ENCODE assay signal across 8 cellular contexts in the genomic region with DNA sequence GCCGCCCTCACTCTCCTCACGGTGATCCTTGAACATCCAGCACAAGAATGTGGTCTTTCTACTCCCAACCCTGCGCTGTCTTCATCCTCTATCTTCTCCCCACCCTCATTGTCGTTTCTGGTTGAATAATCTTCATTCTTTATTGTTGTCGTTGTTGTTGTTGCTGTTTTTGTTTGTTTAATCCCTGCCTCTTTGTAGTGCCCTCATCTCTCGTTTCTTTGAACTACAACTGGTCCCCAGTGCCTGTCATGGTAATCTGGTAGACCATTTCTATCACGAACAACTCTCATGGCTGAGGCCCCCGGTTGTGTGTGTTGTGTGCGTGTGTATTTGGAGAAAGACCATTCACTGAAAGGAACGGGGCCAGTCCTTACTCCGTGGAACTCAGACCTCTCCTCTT. TPM values are rescaled to one million over a fixed set of nuclear protein-coding genes. Genes with fewer than 3 reads are reported as not detected.
DNase-seq lines count a peak whose midpoint lies in the region; ATAC-seq and TF ChIP-seq lines count a peak whose summit lies in the region.

No MANE protein-coding gene starts in this region.

- H3K4me3 ChIP-seq in GM12864 (ENCODE audit: low read depth, low read length) = peak overlapping the region; percentile 77; the same call in 1 of the 2 replicates
- H3K4me3 ChIP-seq in SU-DHL-6 (ENCODE audit: insufficient read depth, low read length, poor library complexity, severe bottlenecking) = no peak overlapping the region
- H3K4me3 ChIP-seq in esophagus squamous epithelium = peak overlapping the region; percentile 52 to 90 (median 83)
- peak overlapping the region; percentile 36 to 91 (median 78) for H3K4me3 ChIP-seq in sigmoid colon

- no peak overlapping the region for H3K9ac ChIP-seq in SU-DHL-6 (ENCODE audit: low read length)

- no peaks in the 10 kb centered on the region for H3F3A ChIP-seq in SU-DHL-6 (ENCODE audit: insufficient read depth)

- intact Hi-C loops in esophagus squamous epithelium (cut with DNase I) (no loop called here), sigmoid colon (cut with DNase I) (loop anchor here (2.0 to 5.0 kb wide), 3 partner anchors 39 to 149 kb away; partner anchors contain the start of genes ARPP19 and ATOSA)

- H3K9me3 ChIP-seq in SU-DHL-6 (ENCODE audit: insufficient read depth, low read length) (no peaks in the 10 kb centered on the region), esophagus squamous epithelium (no peaks in the 10 kb centered on the region), sigmoid colon (no peaks in the 10 kb centered on the region)

- no peak for TF ChIP-seq EP300 in sigmoid colon (IDR thresholded peaks at IDR 0.05)

- DNase-seq in GM12864 (ENCODE audit: low read depth) = no peak
- DNase-seq in esophagus squamous epithelium (lab: John Stamatoyannopoulos, UW) = no peak
- DNase-seq in sigmoid colon = no peak
- no peak for DNase-seq in NK-92 treated with Interleukin-12 subunit alpha and Interleukin-12 subunit beta, amount 100 ng/mL, for 24 hours (lab: John Stamatoyannopoulos, UW)
- DNase-seq in superior temporal gyrus (ENCODE audit: extremely low spot score) = no peak
- DNase-seq in activated gamma-delta T cell (lab: John Stamatoyannopoulos, UW) = no peak

- no peaks in the 10 kb centered on the region for H4K20me1 ChIP-seq in SU-DHL-6 (ENCODE audit: low read depth, low read length)

- 42 to 56% methylated on average over 11 of the region's 11 CpGs for WGBS in esophagus squamous epithelium, 2 donors
- 27 to 33% methylated on average over 11 of the region's 11 CpGs for WGBS in sigmoid colon, 2 donors

- no peak for ATAC-seq in GM19463 (IDR thresholded peaks at IDR 0.05; ENCODE audit: unreplicated experiment)

- TF ChIP-seq POLR2A in esophagus squamous epithelium (IDR thresholded peaks at IDR 0.05) (no peak), sigmoid colon (IDR thresholded peaks at IDR 0.05) (no peak)

- H3K27me3 ChIP-seq in SU-DHL-6 (ENCODE audit: low read length) = no peaks in the 10 kb centered on the region
- H3K27me3 ChIP-seq in esophagus squamous epithelium = peaks cover 0 to 30% (median 0%) of the 10 kb centered on the region in 4 donors
- H3K27me3 ChIP-seq in sigmoid colon = no peaks in the 10 kb centered on the region

- H3K4me1 ChIP-seq in esophagus squamous epithelium = peaks cover 0 to 25% (median 10%) of the 10 kb centered on the region in 3 donors
- peaks cover 0 to 20% (median 9%) of the 10 kb centered on the region in 4 donors for H3K4me1 ChIP-seq in sigmoid colon

- H3K9me2 ChIP-seq in SU-DHL-6 (replicated peaks; ENCODE audit: insufficient read depth, low read length) = no peaks in the 10 kb centered on the region

- no peaks in the 10 kb centered on the region for H3K79me2 ChIP-seq in SU-DHL-6 (ENCODE audit: insufficient read depth, low read length)

- TF ChIP-seq CTCF in GM12864 (IDR thresholded peaks at IDR 0.05; ENCODE audit: low read depth, low read length, missing control alignments) = no peak
- no peak for TF ChIP-seq CTCF in SU-DHL-6 (IDR thresholded peaks at IDR 0.05; ENCODE audit: insufficient read depth, low read length, poor library complexity, severe bottlenecking)
- TF ChIP-seq CTCF in esophagus squamous epithelium (IDR thresholded peaks at IDR 0.05) = no peak
- TF ChIP-seq CTCF in sigmoid colon (IDR thresholded peaks at IDR 0.05) = no peak

- H3K27ac ChIP-seq in SU-DHL-6 (ENCODE audit: low read depth, low read length) (no peak overlapping the region), esophagus squamous epithelium (no peak overlapping the region), sigmoid colon (peak overlapping the region in 3 of 4 donors; percentile 83 to 89 (median 87))

- H3K4me2 ChIP-seq in SU-DHL-6 (ENCODE audit: low read depth, low read length, poor library complexity, severe bottlenecking) = peak overlapping the region; percentile 56

- H3K36me3 ChIP-seq in SU-DHL-6 (ENCODE audit: low read length) (no peaks in the 10 kb centered on the region), esophagus squamous epithelium (no peaks in the 10 kb centered on the region), sigmoid colon (no peaks in the 10 kb centered on the region)

- H2AFZ ChIP-seq in SU-DHL-6 (ENCODE audit: low read depth, low read length, severe bottlenecking) = peak overlapping the region; percentile 61

RNA-seq across cellular contexts. Expression of gene MYO5A, which starts 1.3 kb away (rescaled TPM):
- total RNA-seq in esophagus squamous epithelium (10 to 100 TPM; 11.3 to 24.6 (median 22.3) TPM), sigmoid colon (10 to 100 TPM; 23.5 to 46.0 (median 26.3) TPM)
- 1 to 10 TPM; 2.1 to 6.5 (median 4.8) TPM for polyA plus RNA-seq in sigmoid colon

RNA-seq across cellular contexts. Expression of gene ARPP19, which starts 38.9 kb away (rescaled TPM):
- total RNA-seq in esophagus squamous epithelium (100 to 1,000 TPM in 3 of 4 donors, 10 to 100 TPM in 1; 44.1 to 114 (median 105) TPM), sigmoid colon (100 to 1,000 TPM; 110 to 177 (median 150) TPM)
- polyA plus RNA-seq in sigmoid colon = 10 to 100 TPM; 26.4 to 40.0 (median 37.0) TPM

Comparison
In these comparisons a context has a peak if more than half of its experiments do, and no peak if none do; other contexts are left out.
1. H3K27ac ChIP-seq: peak in sigmoid colon (3 of 4); none in SU-DHL-6 (single experiment) and esophagus squamous epithelium (0 of 4).